Comparison of ENCODE assay signal across 8 cellular contexts in the genomic region with DNA sequence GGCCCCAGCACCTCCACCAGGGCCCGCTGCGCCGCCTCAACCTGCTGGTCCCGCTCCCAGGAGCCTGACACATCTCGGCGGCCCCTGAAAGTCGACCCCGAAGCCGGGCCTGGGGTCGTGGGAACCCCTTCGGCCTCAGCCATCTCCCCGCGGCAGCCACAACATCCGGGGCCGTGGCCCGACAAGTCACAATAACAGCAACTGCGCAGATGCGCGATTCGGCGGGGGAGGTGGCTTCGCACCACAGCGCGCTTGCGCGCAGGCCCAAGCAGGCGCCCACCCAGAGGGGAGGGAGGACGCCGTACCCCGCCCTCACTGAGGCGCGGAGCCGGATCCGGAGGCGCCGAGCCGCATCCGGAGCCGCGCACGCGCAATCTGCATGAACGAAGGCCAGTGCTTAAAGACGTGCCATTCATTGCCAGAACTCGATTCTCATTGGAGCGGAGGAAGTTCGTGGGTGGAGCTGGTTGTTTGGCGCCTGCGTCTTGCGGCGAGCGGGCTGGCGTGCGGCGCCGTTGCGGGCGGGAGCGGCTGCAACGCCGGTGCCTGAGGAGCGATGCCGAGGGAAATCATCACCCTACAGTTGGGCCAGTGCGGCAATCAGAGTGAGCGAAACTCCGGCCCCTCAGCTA. TPM values are rescaled to one million over a fixed set of nuclear protein-coding genes. Genes with fewer than 3 reads are reported as not detected.
A peak's percentile ranks its signal among the peaks of the same experiment; 100 is the strongest.
DNase-seq lines count a peak whose midpoint lies in the region; ATAC-seq, FAIRE-seq and TF ChIP-seq lines count a peak whose summit lies in the region.

A gene with protein sequence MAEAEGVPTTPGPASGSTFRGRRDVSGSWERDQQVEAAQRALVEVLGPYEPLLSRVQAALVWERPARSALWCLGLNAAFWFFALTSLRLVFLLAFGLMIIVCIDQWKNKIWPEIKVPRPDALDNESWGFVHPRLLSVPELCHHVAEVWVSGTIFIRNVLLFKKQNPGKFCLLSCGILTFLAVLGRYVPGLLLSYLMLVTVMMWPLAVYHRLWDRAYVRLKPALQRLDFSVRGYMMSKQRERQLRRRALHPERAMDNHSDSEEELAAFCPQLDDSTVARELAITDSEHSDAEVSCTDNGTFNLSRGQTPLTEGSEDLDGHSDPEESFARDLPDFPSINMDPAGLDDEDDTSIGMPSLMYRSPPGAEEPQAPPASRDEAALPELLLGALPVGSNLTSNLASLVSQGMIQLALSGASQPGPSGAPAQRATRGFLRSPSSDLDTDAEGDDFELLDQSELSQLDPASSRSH (minus strand): TSS at position 193 of the 632 bp plus-strand sequence. CDS start 50 bp downstream, at position 143.
A gene (plus strand): TSS at position 502 of the 632 bp plus-strand sequence. CDS start 55 bp downstream, at position 557.

- H3K4me1 Mint-ChIP-seq in WTC11 = peaks cover 17% of the 10 kb centered on the region

- 0% methylated on average over 44 to 66 of the region's 66 CpGs for WGBS in small intestine, 3 donors

- H3K27me3 ChIP-seq in small intestine (ENCODE audit: control insufficient read depth in 2 of 2, insufficient read depth in 2 of 2, low read length in 2 of 2) = no peaks in the 10 kb centered on the region

- peak; percentile 100 for DNase-seq in AG08396 (ENCODE audit: low spot score)
- DNase-seq in NCI-H226 = peak; percentile 98
- peak; percentile 99 for DNase-seq in WTC11 (ENCODE audit: low spot score)
- peak; percentile 99 for DNase-seq in cardiac fibroblast (ENCODE audit: low read depth in 2 of 2)
- peak; percentile 99 for DNase-seq in iPS-NIHi11 (ENCODE audit: low spot score)
- DNase-seq in small intestine = peak; percentile 99

- H3K9me3 ChIP-seq in small intestine (ENCODE audit: control insufficient read depth, low read depth) = no peaks in the 10 kb centered on the region

- peak within 1 kb of the TSS; percentile 77 to 86 for H3K27ac ChIP-seq in small intestine (ENCODE audit: low read depth in 1 of 2, low read length in 1 of 2)

- TF ChIP-seq CTCF in WTC11 (IDR thresholded peaks at IDR 0.05) (no peak), cardiac fibroblast (IDR thresholded peaks at IDR 0.05; ENCODE audit: low read depth, low read length) (peak; percentile 49)

- POLR2A ChIA-PET in WTC11 (lab: Charles Lee) = interaction anchor here (0.6 to 1.9 kb wide), 10 partner anchors 9 to 72 kb away, joined by 3 to 9 read pairs (median 4); a partner anchor contains a TSS

- peak within 1 kb of the TSS; percentile 100 for H3K4me3 Mint-ChIP-seq in WTC11

- H3K4me3 ChIP-seq in cardiac fibroblast (replicated peaks in 1 of 2; ENCODE audit: low read depth in 2 of 2, low read length in 2 of 2) = peak within 1 kb of the TSS; percentile 90 to 97
- H3K4me3 ChIP-seq in small intestine (ENCODE audit: low read depth in 1 of 2, low read length in 2 of 2) = peak within 1 kb of the TSS; percentile 68 to 82

- peaks cover 0 to 8% of the 10 kb centered on the region in 2 donors for H3K4me1 ChIP-seq in small intestine (ENCODE audit: control insufficient read depth in 2 of 2, insufficient read depth in 1 of 2, low read depth in 1 of 2, low read length in 1 of 2)

- peaks cover 2 to 8% of the 10 kb centered on the region in 2 donors for H3K36me3 ChIP-seq in small intestine (ENCODE audit: control insufficient read depth in 2 of 2, insufficient read depth in 2 of 2, low read length in 2 of 2)

- H3K36me3 Mint-ChIP-seq in WTC11 = peaks cover 31% of the 10 kb centered on the region

- no peak for FAIRE-seq in small intestine (lab: Jason Lieb, UNC)

- peak; percentile 90 for ATAC-seq in GM18909 (IDR thresholded peaks at IDR 0.05; ENCODE audit: poor library complexity, unreplicated experiment)
- peak; percentile 88 for ATAC-seq in HG03175 (IDR thresholded peaks at IDR 0.05; ENCODE audit: unreplicated experiment)
- ATAC-seq in WTC11 = peak; percentile 94

- CTCF ChIA-PET in WTC11 (lab: Charles Lee) = interaction anchor here (0.5 to 3.5 kb wide), 24 partner anchors 9 to 389 kb away, joined by 3 to 55 read pairs (median 5); a partner anchor contains a TSS

- H3K27me3 Mint-ChIP-seq in WTC11 (ENCODE audit: low read depth) = no peaks in the 10 kb centered on the region

- no peaks in the 10 kb centered on the region for H3K9me3 Mint-ChIP-seq in WTC11

- peak within 1 kb of the TSS; percentile 97 for H3K27ac Mint-ChIP-seq in WTC11

TF ChIP-seq in WTC11, 78 proteins besides CTCF, POLR2A, EP300 and RAD21 (continues in another document):
- no peak for TF ChIP-seq GTF2I (CRISPR knock-in tag; conservative IDR thresholded peaks at IDR 0.05)
- no peak for TF ChIP-seq CREB1 (CRISPR knock-in tag; IDR thresholded peaks at IDR 0.05)
- no peak for TF ChIP-seq FOXJ3 (CRISPR knock-in tag; IDR thresholded peaks at IDR 0.05; ENCODE audit: borderline replicate concordance)
- TF ChIP-seq, protein P1, sequence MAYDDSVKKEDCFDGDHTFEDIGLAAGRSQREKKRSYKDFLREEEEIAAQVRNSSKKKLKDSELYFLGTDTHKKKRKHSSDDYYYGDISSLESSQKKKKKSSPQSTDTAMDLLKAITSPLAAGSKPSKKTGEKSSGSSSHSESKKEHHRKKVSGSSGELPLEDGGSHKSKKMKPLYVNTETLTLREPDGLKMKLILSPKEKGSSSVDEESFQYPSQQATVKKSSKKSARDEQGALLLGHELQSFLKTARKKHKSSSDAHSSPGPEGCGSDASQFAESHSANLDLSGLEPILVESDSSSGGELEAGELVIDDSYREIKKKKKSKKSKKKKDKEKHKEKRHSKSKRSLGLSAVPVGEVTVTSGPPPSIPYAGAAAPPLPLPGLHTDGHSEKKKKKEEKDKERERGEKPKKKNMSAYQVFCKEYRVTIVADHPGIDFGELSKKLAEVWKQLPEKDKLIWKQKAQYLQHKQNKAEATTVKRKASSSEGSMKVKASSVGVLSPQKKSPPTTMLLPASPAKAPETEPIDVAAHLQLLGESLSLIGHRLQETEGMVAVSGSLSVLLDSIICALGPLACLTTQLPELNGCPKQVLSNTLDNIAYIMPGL (CRISPR knock-in tag; IDR thresholded peaks at IDR 0.05) = 0 out of 2 replicates have a peak, but pooled peaks have one; percentile 40
- TF ChIP-seq SMAD3 (CRISPR knock-in tag; IDR thresholded peaks at IDR 0.05; ENCODE audit: borderline replicate concordance) = 0 out of 2 replicates have a peak, but pooled peaks have one; percentile 11
- TF ChIP-seq, protein P2, sequence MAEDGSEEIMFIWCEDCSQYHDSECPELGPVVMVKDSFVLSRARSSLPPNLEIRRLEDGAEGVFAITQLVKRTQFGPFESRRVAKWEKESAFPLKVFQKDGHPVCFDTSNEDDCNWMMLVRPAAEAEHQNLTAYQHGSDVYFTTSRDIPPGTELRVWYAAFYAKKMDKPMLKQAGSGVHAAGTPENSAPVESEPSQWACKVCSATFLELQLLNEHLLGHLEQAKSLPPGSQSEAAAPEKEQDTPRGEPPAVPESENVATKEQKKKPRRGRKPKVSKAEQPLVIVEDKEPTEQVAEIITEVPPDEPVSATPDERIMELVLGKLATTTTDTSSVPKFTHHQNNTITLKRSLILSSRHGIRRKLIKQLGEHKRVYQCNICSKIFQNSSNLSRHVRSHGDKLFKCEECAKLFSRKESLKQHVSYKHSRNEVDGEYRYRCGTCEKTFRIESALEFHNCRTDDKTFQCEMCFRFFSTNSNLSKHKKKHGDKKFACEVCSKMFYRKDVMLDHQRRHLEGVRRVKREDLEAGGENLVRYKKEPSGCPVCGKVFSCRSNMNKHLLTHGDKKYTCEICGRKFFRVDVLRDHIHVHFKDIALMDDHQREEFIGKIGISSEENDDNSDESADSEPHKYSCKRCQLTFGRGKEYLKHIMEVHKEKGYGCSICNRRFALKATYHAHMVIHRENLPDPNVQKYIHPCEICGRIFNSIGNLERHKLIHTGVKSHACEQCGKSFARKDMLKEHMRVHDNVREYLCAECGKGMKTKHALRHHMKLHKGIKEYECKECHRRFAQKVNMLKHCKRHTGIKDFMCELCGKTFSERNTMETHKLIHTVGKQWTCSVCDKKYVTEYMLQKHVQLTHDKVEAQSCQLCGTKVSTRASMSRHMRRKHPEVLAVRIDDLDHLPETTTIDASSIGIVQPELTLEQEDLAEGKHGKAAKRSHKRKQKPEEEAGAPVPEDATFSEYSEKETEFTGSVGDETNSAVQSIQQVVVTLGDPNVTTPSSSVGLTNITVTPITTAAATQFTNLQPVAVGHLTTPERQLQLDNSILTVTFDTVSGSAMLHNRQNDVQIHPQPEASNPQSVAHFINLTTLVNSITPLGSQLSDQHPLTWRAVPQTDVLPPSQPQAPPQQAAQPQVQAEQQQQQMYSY (CRISPR knock-in tag; IDR thresholded peaks at IDR 0.05) = no peak
- TF ChIP-seq TCF7 (CRISPR knock-in tag; IDR thresholded peaks at IDR 0.05; ENCODE audit: low read depth) = no peak
- TF ChIP-seq NR2C2 (CRISPR knock-in tag; IDR thresholded peaks at IDR 0.05) = no peak
- TF ChIP-seq SP1 (CRISPR knock-in tag; conservative IDR thresholded peaks at IDR 0.05) = peak; percentile 75
- TF ChIP-seq ATF1 (CRISPR knock-in tag; IDR thresholded peaks at IDR 0.05) = no peak
- TF ChIP-seq, protein P3, sequence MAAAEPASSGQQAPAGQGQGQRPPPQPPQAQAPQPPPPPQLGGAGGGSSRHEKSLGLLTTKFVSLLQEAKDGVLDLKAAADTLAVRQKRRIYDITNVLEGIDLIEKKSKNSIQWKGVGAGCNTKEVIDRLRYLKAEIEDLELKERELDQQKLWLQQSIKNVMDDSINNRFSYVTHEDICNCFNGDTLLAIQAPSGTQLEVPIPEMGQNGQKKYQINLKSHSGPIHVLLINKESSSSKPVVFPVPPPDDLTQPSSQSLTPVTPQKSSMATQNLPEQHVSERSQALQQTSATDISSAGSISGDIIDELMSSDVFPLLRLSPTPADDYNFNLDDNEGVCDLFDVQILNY (CRISPR knock-in tag; IDR thresholded peaks at IDR 0.05) = no peak; the same call in 1 of the 2 replicates
- 0 out of 2 replicates have a peak, but pooled peaks have one; percentile 35 for TF ChIP-seq NFE2L1 (CRISPR knock-in tag; IDR thresholded peaks at IDR 0.05)
- no peak for TF ChIP-seq KAT7 (CRISPR knock-in tag; IDR thresholded peaks at IDR 0.05; ENCODE audit: borderline replicate concordance)
- peak; percentile 56; the same call in 1 of the 2 replicates for TF ChIP-seq NFYB (CRISPR knock-in tag; conservative IDR thresholded peaks at IDR 0.05; ENCODE audit: low read depth)
- no peak for TF ChIP-seq ELF4 (CRISPR knock-in tag; IDR thresholded peaks at IDR 0.05; ENCODE audit: low read depth)
- no peak for TF ChIP-seq ZNF423 (CRISPR knock-in tag; IDR thresholded peaks at IDR 0.05)
- no peak for TF ChIP-seq ZNF671 (CRISPR knock-in tag; IDR thresholded peaks at IDR 0.05)
- TF ChIP-seq HMGA2 (CRISPR knock-in tag; IDR thresholded peaks at IDR 0.05) = no peak
- TF ChIP-seq, protein P4, sequence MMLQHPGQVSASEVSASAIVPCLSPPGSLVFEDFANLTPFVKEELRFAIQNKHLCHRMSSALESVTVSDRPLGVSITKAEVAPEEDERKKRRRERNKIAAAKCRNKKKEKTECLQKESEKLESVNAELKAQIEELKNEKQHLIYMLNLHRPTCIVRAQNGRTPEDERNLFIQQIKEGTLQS (CRISPR knock-in tag; conservative IDR thresholded peaks at IDR 0.05) = no peak

RNA-seq across cellular contexts. Expression of the first gene that starts in this region (rescaled TPM):
- total RNA-seq in WTC11 (2021) = 39.8 to 43.2 TPM (median 40.4 TPM) in 3 replicates
- polyA plus RNA-seq in small intestine = 10 to 100 TPM in 2 of 3 donors, 1 to 10 TPM in 1; 8.4 to 20.4 (median 13.6) TPM

RNA-seq across cellular contexts. Expression of the second gene that starts in this region (rescaled TPM):
- total RNA-seq in WTC11 (2021) = 130 to 141 TPM (median 140 TPM) in 3 replicates
- polyA plus RNA-seq in small intestine = 10 to 100 TPM; 22.8 to 43.3 (median 24.0) TPM

Comparison
In these comparisons a context has a peak if more than half of its experiments do, and no peak if none do; other contexts are left out.
1. Peak in every context shown above with its lines: DNase-seq, ATAC-seq, H3K4me3 ChIP-seq and H3K27ac ChIP-seq.